In genomic region chr1:247291835-247292561, GRCh38 we compare ENCODE assay signal across 1 cellular context.
TF ChIP-seq lines count a peak whose summit lies in the region.

No MANE protein-coding gene starts in this region.

TF ChIP-seq in HepG2, 621 proteins besides CTCF, POLR2A, EP300 and RAD21:
- no peak for TF ChIP-seq YEATS4 (CRISPR knock-in tag; IDR thresholded peaks at IDR 0.05; ENCODE audit: borderline replicate concordance)
TF ChIP-seq in HepG2: peak in this region for 0.
